In genomic region chr9:27022920-27023319, GRCh38 we compare ENCODE assay signal across 31 cellular contexts. TPM values are rescaled to one million over a fixed set of nuclear protein-coding genes. Genes with fewer than 3 reads are reported as not detected.
"Had no signal": no experiment of that assay in that cellular context is flagged by ENCODE, and none has a peak within 500 bp of the region (broad histone marks: within the 10 kb centered on the region; RNA-seq: fewer than 3 reads in every experiment).

No MANE protein-coding gene starts in this region.

- DNase-seq: hypothalamus; immature natural killer cell; kidney; left ventricle myocardium inferior; mesendoderm; naive B cell; natural killer cell; nephron progenitor cell; occipital lobe; right lobe of liver; stimulated activated CD4-positive, alpha-beta T cell treated with anti-CD3 and anti-CD28 coated beads, Interleukin-12 subunit alpha, Interleukin-12 subunit beta, amount 100 ng/mL, for 4 hours; stimulated activated CD4-positive, alpha-beta T cell treated with anti-CD3 and anti-CD28 coated beads, Interleukin-15, amount 100 ng/mL, for 24 hours; stimulated activated CD4-positive, alpha-beta T cell treated with anti-CD3 and anti-CD28 coated beads, Interleukin-2, amount 100 ng/mL, for 24 hours; stimulated activated CD4-positive, alpha-beta T cell treated with anti-CD3 and anti-CD28 coated beads, Interleukin-4, amount 100 ng/mL, for 1 hour; stimulated activated naive CD4-positive, alpha-beta T cell; tibial artery; trophoblast cell; upper lobe of right lung had no signal

- H3K27ac Mint-ChIP-seq: immature natural killer cell; mesothelial cell of epicardium; naive B cell; natural killer cell; neural progenitor cell; stimulated activated naive CD8-positive, alpha-beta T cell treated with anti-CD3 and anti-CD28 coated beads, Interleukin-15, Interleukin-2, amounts not matched to agents 100 ng/mL and 50 ng/mL, for 24 hours had no signal

- H3K4me3 Mint-ChIP-seq: immature natural killer cell; mesothelial cell of epicardium; naive B cell; natural killer cell; nephron progenitor cell; neural progenitor cell; stimulated activated naive CD8-positive, alpha-beta T cell treated with anti-CD3 and anti-CD28 coated beads, Interleukin-15, Interleukin-2, amounts not matched to agents 100 ng/mL and 50 ng/mL, for 24 hours had no signal

- ATAC-seq: natural killer cell, right lobe of liver, upper lobe of right lung had no signal

- H3K9me3 Mint-ChIP-seq: natural killer cell had no signal

- H3K4me1 Mint-ChIP-seq: immature natural killer cell, mesothelial cell of epicardium, natural killer cell, nephron progenitor cell, neural progenitor cell had no signal

- H3K27me3 Mint-ChIP-seq: naive B cell; stimulated activated naive CD8-positive, alpha-beta T cell treated with anti-CD3 and anti-CD28 coated beads, Interleukin-15, Interleukin-2, amounts not matched to agents 100 ng/mL and 50 ng/mL, for 24 hours had no signal

RNA-seq across cellular contexts. Expression of gene LRRC19, which starts 17.4 kb away (rescaled TPM):
- total RNA-seq: left ventricle myocardium inferior, lower leg skin, mesothelial cell of epicardium, mononuclear cell, natural killer cell, occipital lobe, osteocyte, posterior vena cava, pulmonary artery endothelial cell, right atrium auricular region, skeletal muscle tissue, subcutaneous adipose tissue, suprapubic skin, thoracic aorta had no signal
